Comparison of ENCODE assay signal across 9 cellular contexts in the genomic region with DNA sequence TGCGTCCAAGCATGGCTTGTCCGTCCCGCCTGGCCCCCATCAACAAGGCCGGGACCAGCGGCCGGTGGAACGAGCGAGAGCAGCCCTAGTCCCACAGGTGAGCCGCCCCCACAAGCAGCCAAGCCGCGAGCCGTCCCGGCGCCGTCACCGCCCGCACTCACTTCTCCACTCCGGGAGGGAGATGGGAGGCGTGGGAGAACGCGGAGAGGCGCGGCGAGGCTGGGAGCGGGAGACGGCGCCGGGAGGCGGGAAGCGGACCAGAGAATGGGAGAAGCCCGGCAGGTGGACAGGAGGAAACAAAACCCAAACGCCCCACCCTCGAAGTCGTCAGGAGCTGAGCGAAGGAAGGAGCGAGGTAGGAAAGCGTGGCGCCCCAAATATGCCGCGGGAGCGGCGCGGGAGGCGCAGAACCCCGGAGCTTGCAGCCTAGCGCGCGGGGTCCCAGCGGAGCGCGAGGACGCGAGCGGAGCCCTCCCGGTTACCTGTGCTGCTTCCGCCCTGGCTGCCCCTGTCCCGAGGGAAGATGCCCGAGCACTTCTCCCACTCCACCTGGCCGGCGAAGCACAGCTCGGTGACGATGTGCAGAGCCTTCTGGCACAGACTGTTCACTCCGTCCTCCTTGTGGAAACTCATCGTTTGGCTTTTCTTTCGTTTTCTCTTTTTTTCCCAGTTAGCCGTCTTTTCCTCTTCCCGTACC. TPM values are rescaled to one million over a fixed set of nuclear protein-coding genes. Genes with fewer than 3 reads are reported as not detected.
DNase-seq lines count a peak whose midpoint lies in the region; ATAC-seq and TF ChIP-seq lines count a peak whose summit lies in the region.
"Had no signal": no experiment of that assay in that cellular context is flagged by ENCODE, and none has a peak within 500 bp of the region (broad histone marks: within the 10 kb centered on the region; RNA-seq: fewer than 3 reads in every experiment).

No MANE protein-coding gene starts in this region.

- no peaks in the 10 kb centered on the region for H3K79me2 ChIP-seq in H9 (ENCODE audit: insufficient read depth, low read length)

- H3K4me3 Mint-ChIP-seq in H9 (peak overlapping the region; percentile 80 to 93), WTC11 (peak overlapping the region; percentile 86), glutamatergic neuron (ENCODE audit: unreplicated experiment) (peak overlapping the region; percentile 95)

- H3K4me3 ChIP-seq in prostate gland: peak overlapping the region; percentile 35 to 40

- no peaks in the 10 kb centered on the region; a peak in 1 of 5 replicates for H3K9me3 Mint-ChIP-seq in H9
- no peaks in the 10 kb centered on the region for H3K9me3 Mint-ChIP-seq in WTC11
- H3K9me3 Mint-ChIP-seq in glutamatergic neuron (ENCODE audit: unreplicated experiment): peaks cover 7% of the 10 kb centered on the region

- H3T11ph ChIP-seq in H9 (ENCODE audit: low read length): no peak overlapping the region

- intact Hi-C loops in prostate gland (cut with DNase I): no loop called here

- H2BK120ac ChIP-seq in H9 (ENCODE audit: low read depth, low read length, poor library complexity, severe bottlenecking): no peak overlapping the region

- no peak overlapping the region for H2AK5ac ChIP-seq in H9 (ENCODE audit: insufficient read length, low read length)

- peak; percentile 67 for DNase-seq in H9
- peak; percentile 57 for DNase-seq in WTC11 (ENCODE audit: low spot score)
- peak; percentile 54 for DNase-seq in glutamatergic neuron
- DNase-seq in prostate gland (ENCODE audit: low spot score): no peak
- DNase-seq in dedifferentiated amniotic fluid mesenchymal stem cell (ENCODE audit: extremely low spot score): no peak
- DNase-seq in KG1 (lab: John Stamatoyannopoulos, UW): no peak

- H2BK15ac ChIP-seq in H9 (ENCODE audit: low read depth, low read length): no peak overlapping the region

- H4K91ac ChIP-seq in H9 (ENCODE audit: insufficient read length, low read depth, low read length): no peak overlapping the region

- H3K27me3 ChIP-seq in H9 (ENCODE audit: insufficient read depth, low read length): peaks cover 19% of the 10 kb centered on the region; the same call in 1 of the 2 replicates
- no peaks in the 10 kb centered on the region for H3K27me3 ChIP-seq in prostate gland (replicated peaks; ENCODE audit: insufficient read depth)

- no peaks in the 10 kb centered on the region for H3K36me3 ChIP-seq in prostate gland

- TF ChIP-seq POLR2A in prostate gland (IDR thresholded peaks at IDR 0.05): no peak

- POLR2A ChIA-PET in WTC11 (lab: Charles Lee): no interaction called here

- no peak overlapping the region for H3K9ac ChIP-seq in H9 (ENCODE audit: extremely low read depth, insufficient read length, low read length)

- no peaks in the 10 kb centered on the region for H3K79me1 ChIP-seq in H9 (ENCODE audit: insufficient read depth, low read depth, low read length, poor library complexity, severe bottlenecking)

- H2BK5ac ChIP-seq in H9 (ENCODE audit: insufficient read length, low read length): no peak overlapping the region

- TF ChIP-seq CTCF in H9 (conservative IDR thresholded peaks at IDR 0.05) (no peak), WTC11 (IDR thresholded peaks at IDR 0.05) (no peak), glutamatergic neuron (IDR thresholded peaks at IDR 0.05; ENCODE audit: partially characterized antibody, unreplicated experiment) (no peak), prostate gland (IDR thresholded peaks at IDR 0.05) (no peak)

- H3K4me1 Mint-ChIP-seq in H9: peaks cover 6 to 12% of the 10 kb centered on the region in 2 experiments
- peaks cover 22% of the 10 kb centered on the region for H3K4me1 Mint-ChIP-seq in WTC11
- no peaks in the 10 kb centered on the region for H3K4me1 Mint-ChIP-seq in glutamatergic neuron (ENCODE audit: low read depth, unreplicated experiment)

- no CpG with 5 or more reads among the region's 67 CpGs for WGBS in H9 (ENCODE audit: extremely low coverage, insufficient read length, low lambda C conversion rate)
- WGBS in prostate gland: under 1% methylated on average over 67 of the region's 67 CpGs

- H4K20me1 ChIP-seq in H9 (ENCODE audit: control insufficient read depth, insufficient read depth, insufficient read length): no peaks in the 10 kb centered on the region

- H3K4me1 ChIP-seq in H9 (ENCODE audit: insufficient read depth, low read length): no peaks in the 10 kb centered on the region
- no peaks in the 10 kb centered on the region for H3K4me1 ChIP-seq in prostate gland (replicated peaks)

- H2AFZ ChIP-seq in H9 (ENCODE audit: low read length): no peak overlapping the region

- H3K23me2 ChIP-seq in H9 (ENCODE audit: insufficient read length, low read depth, low read length, poor library complexity, severe bottlenecking): peaks cover 14% of the 10 kb centered on the region

- CTCF ChIA-PET in WTC11 (lab: Charles Lee): no interaction called here

- peak overlapping the region; percentile 78 for H3K14ac ChIP-seq in H9 (ENCODE audit: insufficient read depth, low read length)

- ATAC-seq in WTC11 (peak; percentile 59), GM19395 (IDR thresholded peaks at IDR 0.05; ENCODE audit: unreplicated experiment) (no peak), GM21390 (IDR thresholded peaks at IDR 0.05; ENCODE audit: unreplicated experiment) (no peak)

- H3K23ac ChIP-seq in H9 (ENCODE audit: insufficient read length, low read depth, low read length): no peak overlapping the region

- H3K27me3 Mint-ChIP-seq in H9 (ENCODE audit: low read depth): peaks cover 62% of the 10 kb centered on the region
- peaks cover 46% of the 10 kb centered on the region for H3K27me3 Mint-ChIP-seq in WTC11 (ENCODE audit: low read depth)
- H3K27me3 Mint-ChIP-seq in glutamatergic neuron (ENCODE audit: unreplicated experiment): peaks cover 14% of the 10 kb centered on the region

- no peaks in the 10 kb centered on the region for H3K9me3 ChIP-seq in H9 (ENCODE audit: control insufficient read depth, low read depth, low read length)
- no peaks in the 10 kb centered on the region for H3K9me3 ChIP-seq in prostate gland

- H3K18ac ChIP-seq in H9 (ENCODE audit: insufficient read length, low read depth, low read length): peak overlapping the region; percentile 54

- no peak overlapping the region for H4K5ac ChIP-seq in H9 (ENCODE audit: insufficient read length, low read depth, low read length)

- H3K27ac Mint-ChIP-seq in H9 (peak overlapping the region in 1 of 3 experiments; percentile 90; a peak in 2 of 7 replicates), WTC11 (no peak overlapping the region), glutamatergic neuron (ENCODE audit: unreplicated experiment) (no peak overlapping the region)

- H2BK12ac ChIP-seq in H9 (ENCODE audit: insufficient read length, low read depth, low read length): no peak overlapping the region

- H3K27ac ChIP-seq in H9 (ENCODE audit: insufficient read length, low read depth, low read length) (no peak overlapping the region), prostate gland (no peak overlapping the region)

- H3K36me3 Mint-ChIP-seq in H9 (ENCODE audit: insufficient read depth in 1 of 3, low read depth in 3 of 3) (peaks cover 0 to 1% (median 0%) of the 10 kb centered on the region in 3 experiments; a peak in 2 of 7 replicates), WTC11 (no peaks in the 10 kb centered on the region), glutamatergic neuron (ENCODE audit: unreplicated experiment) (no peaks in the 10 kb centered on the region)

- peak overlapping the region; percentile 58 for H3K4me2 ChIP-seq in H9 (ENCODE audit: insufficient read depth, insufficient read length, low read length)

- H2BK20ac ChIP-seq in H9 (ENCODE audit: low read depth, low read length, poor library complexity, severe bottlenecking): no peak overlapping the region

- H3K56ac ChIP-seq in H9 (ENCODE audit: insufficient read length, low read depth, low read length): no peak overlapping the region

- H3K4ac ChIP-seq in H9 (ENCODE audit: low read depth, low read length): no peak overlapping the region

- no peak overlapping the region for H4K8ac ChIP-seq in H9 (replicated peaks; ENCODE audit: insufficient read length, low read depth, low read length)

TF ChIP-seq in WTC11, 78 proteins besides CTCF, POLR2A, EP300 and RAD21 (continues in another document):
- 0 out of 2 replicates have a peak, but pooled peaks have one; percentile 21 for TF ChIP-seq IRF1 (CRISPR knock-in tag; IDR thresholded peaks at IDR 0.05)
- no peak for TF ChIP-seq ZNF317 (CRISPR knock-in tag; IDR thresholded peaks at IDR 0.05; ENCODE audit: borderline replicate concordance, low read depth)
- TF ChIP-seq ETV6 (CRISPR knock-in tag; IDR thresholded peaks at IDR 0.05): peak; percentile 77
- TF ChIP-seq SMAD4 (CRISPR knock-in tag; IDR thresholded peaks at IDR 0.05): 0 out of 2 replicates have a peak, but pooled peaks have one; percentile 48
- 0 out of 2 replicates have a peak, but pooled peaks have one; percentile 48 for TF ChIP-seq NR1H2 (CRISPR knock-in tag; IDR thresholded peaks at IDR 0.05)
- no peak for TF ChIP-seq FOXJ3 (CRISPR knock-in tag; IDR thresholded peaks at IDR 0.05; ENCODE audit: borderline replicate concordance)
- TF ChIP-seq TEAD4 (CRISPR knock-in tag; IDR thresholded peaks at IDR 0.05): 0 out of 2 replicates have a peak, but pooled peaks have one; percentile 20
- TF ChIP-seq, protein P1, sequence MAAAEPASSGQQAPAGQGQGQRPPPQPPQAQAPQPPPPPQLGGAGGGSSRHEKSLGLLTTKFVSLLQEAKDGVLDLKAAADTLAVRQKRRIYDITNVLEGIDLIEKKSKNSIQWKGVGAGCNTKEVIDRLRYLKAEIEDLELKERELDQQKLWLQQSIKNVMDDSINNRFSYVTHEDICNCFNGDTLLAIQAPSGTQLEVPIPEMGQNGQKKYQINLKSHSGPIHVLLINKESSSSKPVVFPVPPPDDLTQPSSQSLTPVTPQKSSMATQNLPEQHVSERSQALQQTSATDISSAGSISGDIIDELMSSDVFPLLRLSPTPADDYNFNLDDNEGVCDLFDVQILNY (CRISPR knock-in tag; IDR thresholded peaks at IDR 0.05): peak; percentile 38; the same call in 1 of the 2 replicates

RNA-seq across cellular contexts. Expression of gene SYT10, which starts 0.6 kb away (rescaled TPM):
- total RNA-seq in H9 (2021) (0.70 and 0.72 TPM in 2 replicates), WTC11 (2021) (0.78 to 1.7 TPM (median 1.4 TPM) in 3 replicates), glutamatergic neuron (ENCODE audit: unreplicated experiment) (not detected), prostate gland (under 1 TPM; 0.41 to 0.68 TPM)
- total RNA-seq: NCI-H460 had no signal

Comparison
In these comparisons a context has a peak if more than half of its experiments do, and no peak if none do; other contexts are left out.
1. DNase-seq: peak in H9 (single experiment), WTC11 (single experiment) and glutamatergic neuron (single experiment); none in prostate gland (single experiment), dedifferentiated amniotic fluid mesenchymal stem cell (single experiment) and KG1 (single experiment).
2. Peak in every context shown above with its lines, with median percentiles within 50 percentile points of each other: H3K4me3 Mint-ChIP-seq.